Comparison of ENCODE assay signal across 12 cellular contexts in genomic region chr6:1199981-1200637, GRCh38.
"Had no signal": no experiment of that assay in that cellular context is flagged by ENCODE, and none has a peak within 500 bp of the region (broad histone marks: within the 10 kb centered on the region; RNA-seq: fewer than 3 reads in every experiment).

No MANE protein-coding gene starts in this region.

- H3K4me3 ChIP-seq: cardiac muscle cell, mucosa of descending colon, stomach had no signal

- H3K36me3 ChIP-seq: cardiac muscle cell, stomach had no signal

- H3K9me3 ChIP-seq: mucosa of descending colon had no signal

- DNase-seq: activated CD4-positive, alpha-beta T cell treated with anti-CD3 and anti-CD28 coated beads, Interleukin-2, amount 10 ng/mL, durations not matched to agents 24 days and 14 days; activated naive CD4-positive, alpha-beta T cell treated with anti-CD3 and anti-CD28 coated beads for 36 hours; hypothalamus; left colon; mucosa of descending colon; nephron progenitor cell; stimulated activated CD4-positive, alpha-beta T cell treated with anti-CD3 and anti-CD28 coated beads, Interleukin-4, amount 100 ng/mL, for 4 hours; stomach had no signal

- FAIRE-seq: astrocyte, colon, endothelial cell of umbilical vein had no signal

- H3K27ac ChIP-seq: cardiac muscle cell, stomach had no signal

- ATAC-seq: left colon, mucosa of descending colon had no signal

- H3K4me1 ChIP-seq: stomach had no signal

- H3K27me3 ChIP-seq: cardiac muscle cell, stomach had no signal
